Comparison of ENCODE assay signal across 1 cellular context in the genomic region with DNA sequence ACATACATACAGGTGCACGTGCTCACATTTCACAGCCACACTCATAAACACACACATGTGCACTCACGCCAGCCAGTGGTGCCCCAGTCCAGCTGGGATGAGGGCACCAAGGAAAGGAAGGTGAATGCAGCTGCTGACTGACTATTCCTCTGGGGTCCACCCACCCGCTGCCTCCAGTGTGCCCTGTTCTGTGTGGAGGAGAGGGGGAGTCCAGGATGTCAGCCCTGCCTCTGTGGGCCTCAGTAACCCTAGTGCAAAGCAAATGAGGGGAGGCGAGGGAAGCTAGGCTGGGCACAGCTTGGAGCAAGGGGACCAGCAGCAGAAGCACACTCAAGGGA.
TF ChIP-seq lines count a peak whose summit lies in the region.

No MANE protein-coding gene starts in this region.

TF ChIP-seq in HEK293, 187 proteins besides CTCF, POLR2A, EP300 and RAD21 (continued from another document):
- TF ChIP-seq, protein P1, sequence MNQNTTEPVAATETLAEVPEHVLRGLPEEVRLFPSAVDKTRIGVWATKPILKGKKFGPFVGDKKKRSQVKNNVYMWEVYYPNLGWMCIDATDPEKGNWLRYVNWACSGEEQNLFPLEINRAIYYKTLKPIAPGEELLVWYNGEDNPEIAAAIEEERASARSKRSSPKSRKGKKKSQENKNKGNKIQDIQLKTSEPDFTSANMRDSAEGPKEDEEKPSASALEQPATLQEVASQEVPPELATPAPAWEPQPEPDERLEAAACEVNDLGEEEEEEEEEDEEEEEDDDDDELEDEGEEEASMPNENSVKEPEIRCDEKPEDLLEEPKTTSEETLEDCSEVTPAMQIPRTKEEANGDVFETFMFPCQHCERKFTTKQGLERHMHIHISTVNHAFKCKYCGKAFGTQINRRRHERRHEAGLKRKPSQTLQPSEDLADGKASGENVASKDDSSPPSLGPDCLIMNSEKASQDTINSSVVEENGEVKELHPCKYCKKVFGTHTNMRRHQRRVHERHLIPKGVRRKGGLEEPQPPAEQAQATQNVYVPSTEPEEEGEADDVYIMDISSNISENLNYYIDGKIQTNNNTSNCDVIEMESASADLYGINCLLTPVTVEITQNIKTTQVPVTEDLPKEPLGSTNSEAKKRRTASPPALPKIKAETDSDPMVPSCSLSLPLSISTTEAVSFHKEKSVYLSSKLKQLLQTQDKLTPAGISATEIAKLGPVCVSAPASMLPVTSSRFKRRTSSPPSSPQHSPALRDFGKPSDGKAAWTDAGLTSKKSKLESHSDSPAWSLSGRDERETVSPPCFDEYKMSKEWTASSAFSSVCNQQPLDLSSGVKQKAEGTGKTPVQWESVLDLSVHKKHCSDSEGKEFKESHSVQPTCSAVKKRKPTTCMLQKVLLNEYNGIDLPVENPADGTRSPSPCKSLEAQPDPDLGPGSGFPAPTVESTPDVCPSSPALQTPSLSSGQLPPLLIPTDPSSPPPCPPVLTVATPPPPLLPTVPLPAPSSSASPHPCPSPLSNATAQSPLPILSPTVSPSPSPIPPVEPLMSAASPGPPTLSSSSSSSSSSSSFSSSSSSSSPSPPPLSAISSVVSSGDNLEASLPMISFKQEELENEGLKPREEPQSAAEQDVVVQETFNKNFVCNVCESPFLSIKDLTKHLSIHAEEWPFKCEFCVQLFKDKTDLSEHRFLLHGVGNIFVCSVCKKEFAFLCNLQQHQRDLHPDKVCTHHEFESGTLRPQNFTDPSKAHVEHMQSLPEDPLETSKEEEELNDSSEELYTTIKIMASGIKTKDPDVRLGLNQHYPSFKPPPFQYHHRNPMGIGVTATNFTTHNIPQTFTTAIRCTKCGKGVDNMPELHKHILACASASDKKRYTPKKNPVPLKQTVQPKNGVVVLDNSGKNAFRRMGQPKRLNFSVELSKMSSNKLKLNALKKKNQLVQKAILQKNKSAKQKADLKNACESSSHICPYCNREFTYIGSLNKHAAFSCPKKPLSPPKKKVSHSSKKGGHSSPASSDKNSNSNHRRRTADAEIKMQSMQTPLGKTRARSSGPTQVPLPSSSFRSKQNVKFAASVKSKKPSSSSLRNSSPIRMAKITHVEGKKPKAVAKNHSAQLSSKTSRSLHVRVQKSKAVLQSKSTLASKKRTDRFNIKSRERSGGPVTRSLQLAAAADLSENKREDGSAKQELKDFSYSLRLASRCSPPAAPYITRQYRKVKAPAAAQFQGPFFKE (tag by site-specific recombination; IDR thresholded peaks at IDR 0.05; ENCODE audit: borderline replicate concordance): 0 out of 2 replicates have a peak, but pooled peaks have one; percentile 2
- TF ChIP-seq ZNF174 (tag by site-specific recombination; IDR thresholded peaks at IDR 0.05): no peak
- no peak for TF ChIP-seq ZNF239 (tag by site-specific recombination; IDR thresholded peaks at IDR 0.05)
- no peak for TF ChIP-seq ZNF16 (tag by site-specific recombination; IDR thresholded peaks at IDR 0.05; ENCODE audit: low read depth)
- no peak for TF ChIP-seq ZNF670 (tag by site-specific recombination; IDR thresholded peaks at IDR 0.05; ENCODE audit: low read depth)
- no peak for TF ChIP-seq REPIN1 (tag by site-specific recombination; IDR thresholded peaks at IDR 0.05; ENCODE audit: low read depth)
- no peak for TF ChIP-seq ZNF146 (tag by site-specific recombination; IDR thresholded peaks at IDR 0.05)
- TF ChIP-seq ZNF707 (tag by site-specific recombination; IDR thresholded peaks at IDR 0.05): no peak
TF ChIP-seq in HEK293: peak in this region for 4.
